1 cellular context compared by ENCODE assay signal in the genomic region with DNA sequence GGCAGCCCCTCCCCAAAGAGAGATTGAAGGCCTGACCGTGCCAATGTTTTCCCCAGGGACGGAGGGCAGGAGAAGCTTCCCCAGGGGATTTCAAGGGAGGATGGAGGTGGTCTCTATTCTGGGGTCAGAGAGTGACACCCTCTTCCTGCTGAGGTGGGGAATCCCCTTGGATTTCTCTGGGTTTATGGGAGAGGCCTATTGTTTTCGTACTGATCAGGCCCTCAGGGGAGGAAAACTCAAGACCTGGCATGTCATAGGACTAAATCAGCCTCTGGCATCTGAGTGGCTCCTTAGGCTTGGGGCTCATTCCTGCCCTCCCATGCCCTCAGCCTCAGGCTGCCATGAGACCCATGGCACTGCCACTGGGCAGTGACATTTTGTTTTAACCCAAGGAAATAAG.
TF ChIP-seq lines count a peak whose summit lies in the region.

No MANE protein-coding gene starts in this region.

TF ChIP-seq in IMR-90, 13 proteins besides CTCF, POLR2A, EP300 and RAD21:
- TF ChIP-seq, protein P1, sequence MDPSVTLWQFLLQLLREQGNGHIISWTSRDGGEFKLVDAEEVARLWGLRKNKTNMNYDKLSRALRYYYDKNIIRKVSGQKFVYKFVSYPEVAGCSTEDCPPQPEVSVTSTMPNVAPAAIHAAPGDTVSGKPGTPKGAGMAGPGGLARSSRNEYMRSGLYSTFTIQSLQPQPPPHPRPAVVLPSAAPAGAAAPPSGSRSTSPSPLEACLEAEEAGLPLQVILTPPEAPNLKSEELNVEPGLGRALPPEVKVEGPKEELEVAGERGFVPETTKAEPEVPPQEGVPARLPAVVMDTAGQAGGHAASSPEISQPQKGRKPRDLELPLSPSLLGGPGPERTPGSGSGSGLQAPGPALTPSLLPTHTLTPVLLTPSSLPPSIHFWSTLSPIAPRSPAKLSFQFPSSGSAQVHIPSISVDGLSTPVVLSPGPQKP (IDR thresholded peaks at IDR 0.05; ENCODE audit: borderline replicate concordance, low read depth, low read length) = no peak
- TF ChIP-seq RFX5 (IDR thresholded peaks at IDR 0.05; ENCODE audit: low read depth, low read length) = no peak
- no peak for TF ChIP-seq CEBPB (IDR thresholded peaks at IDR 0.05; ENCODE audit: low read depth, low read length)
- TF ChIP-seq MAFK (IDR thresholded peaks at IDR 0.05; ENCODE audit: low read depth, low read length) = no peak
- no peak for TF ChIP-seq NFE2L2 (IDR thresholded peaks at IDR 0.05; ENCODE audit: low read depth, low read length)
- TF ChIP-seq, protein P2, sequence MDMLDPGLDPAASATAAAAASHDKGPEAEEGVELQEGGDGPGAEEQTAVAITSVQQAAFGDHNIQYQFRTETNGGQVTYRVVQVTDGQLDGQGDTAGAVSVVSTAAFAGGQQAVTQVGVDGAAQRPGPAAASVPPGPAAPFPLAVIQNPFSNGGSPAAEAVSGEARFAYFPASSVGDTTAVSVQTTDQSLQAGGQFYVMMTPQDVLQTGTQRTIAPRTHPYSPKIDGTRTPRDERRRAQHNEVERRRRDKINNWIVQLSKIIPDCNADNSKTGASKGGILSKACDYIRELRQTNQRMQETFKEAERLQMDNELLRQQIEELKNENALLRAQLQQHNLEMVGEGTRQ (IDR thresholded peaks at IDR 0.05; ENCODE audit: low read depth, low read length) = no peak
